Comparison of ENCODE assay signal across 8 cellular contexts in genomic region chr9:131270171-131271015, GRCh38. TPM values are rescaled to one million over a fixed set of nuclear protein-coding genes. Genes with fewer than 3 reads are reported as not detected.
DNase-seq lines count a peak whose midpoint lies in the region; ATAC-seq and TF ChIP-seq lines count a peak whose summit lies in the region.

No MANE protein-coding gene starts in this region.

- ATAC-seq in lower lobe of right lung = peak; percentile 60 to 65

- H3K36me3 ChIP-seq in lower lobe of right lung = no peaks in the 10 kb centered on the region

- H3K4me1 Mint-ChIP-seq in activated naive CD8-positive, alpha-beta T cell (ENCODE audit: low read depth) = peaks cover 60% of the 10 kb centered on the region

- H3K27me3 ChIP-seq in lower lobe of right lung (ENCODE audit: low read depth) = no peaks in the 10 kb centered on the region

- peak; percentile 58 to 63 for DNase-seq in stimulated activated CD4-positive, alpha-beta T cell treated with anti-CD3 and anti-CD28 coated beads, Interleukin-2, amount 100 ng/mL, for 24 hours
- DNase-seq in stimulated activated CD4-positive, alpha-beta T cell treated with anti-CD3 and anti-CD28 coated beads, Interleukin-2, amount 100 ng/mL, for 48 hours = no peak
- DNase-seq in lower lobe of right lung (peak; percentile 85), LoVo (ENCODE audit: low spot score) (no peak), NCI-H128 (lab: John Stamatoyannopoulos, UW; ENCODE audit: unreplicated experiment) (no peak), EL (no peak), HuH-7 (ENCODE audit: low spot score) (no peak)

- H3K4me3 ChIP-seq in lower lobe of right lung = peak overlapping the region; percentile 36

- H3K9me3 Mint-ChIP-seq in activated naive CD8-positive, alpha-beta T cell (ENCODE audit: low read depth) = no peaks in the 10 kb centered on the region

- no peaks in the 10 kb centered on the region for H3K9me3 ChIP-seq in lower lobe of right lung

- H3K27ac Mint-ChIP-seq in activated naive CD8-positive, alpha-beta T cell = peak overlapping the region; percentile 97

- no peak for TF ChIP-seq CTCF in lower lobe of right lung (IDR thresholded peaks at IDR 0.05)

- peak overlapping the region; percentile 97 for H3K4me3 Mint-ChIP-seq in activated naive CD8-positive, alpha-beta T cell

- no peaks in the 10 kb centered on the region for H3K27me3 Mint-ChIP-seq in activated naive CD8-positive, alpha-beta T cell

- intact Hi-C loops in lower lobe of right lung (cut with DNase I) = no loop called here

- H3K27ac ChIP-seq in lower lobe of right lung = peak overlapping the region; percentile 89

- peaks cover 71% of the 10 kb centered on the region for H3K4me1 ChIP-seq in lower lobe of right lung

- H3K36me3 Mint-ChIP-seq in activated naive CD8-positive, alpha-beta T cell = peaks cover 3% of the 10 kb centered on the region

RNA-seq across cellular contexts. Expression of gene FAM78A, which starts 5.9 kb away (rescaled TPM):
- total RNA-seq in lower lobe of right lung = 18.3 TPM

RNA-seq across cellular contexts. Expression of gene PLPP7, which starts 19.1 kb away (rescaled TPM):
- 1.7 TPM for total RNA-seq in lower lobe of right lung

Comparison
In these comparisons a context has a peak if more than half of its experiments do, and no peak if none do; other contexts are left out.
1. DNase-seq: peak in stimulated activated CD4-positive, alpha-beta T cell treated with anti-CD3 and anti-CD28 coated beads, Interleukin-2, amount 100 ng/mL, for 24 hours (2 of 2) and lower lobe of right lung (single experiment); none in stimulated activated CD4-positive, alpha-beta T cell treated with anti-CD3 and anti-CD28 coated beads, Interleukin-2, amount 100 ng/mL, for 48 hours (0 of 2), LoVo (single experiment), NCI-H128 (single experiment), EL (single experiment) and HuH-7 (single experiment).